11 cellular contexts compared by ENCODE assay signal in genomic region chr4:124509151-124509550, GRCh38.
"Had no signal": no experiment of that assay in that cellular context is flagged by ENCODE, and none has a peak within 500 bp of the region (broad histone marks: within the 10 kb centered on the region; RNA-seq: fewer than 3 reads in every experiment).

No MANE protein-coding gene starts in this region.

- ATAC-seq: GM23338, HCT116 had no signal

- H3K9me3 ChIP-seq: HAP-1 had no signal

- H3K4me3 ChIP-seq: GM23248, GM23338, HAP-1 had no signal

- H3K27ac ChIP-seq: GM23248 had no signal

- DNase-seq: GM23248, GOT3, H7, H9, HCEC 1CT, HFFc6 had no signal

- H3K36me3 ChIP-seq: HAP-1 had no signal

- H2AFZ ChIP-seq: GM23248 had no signal

- H3K9ac ChIP-seq: GM23248 had no signal

- FAIRE-seq: H1, H54 had no signal

- H3K4me2 ChIP-seq: GM23338 had no signal

- H3K4me1 ChIP-seq: HAP-1 had no signal
